In genomic region chr5:135349441-135349840, GRCh38 we compare ENCODE assay signal across 13 cellular contexts. TPM values are rescaled to one million over a fixed set of nuclear protein-coding genes. Genes with fewer than 3 reads are reported as not detected.
DNase-seq lines count a peak whose midpoint lies in the region; ATAC-seq and TF ChIP-seq lines count a peak whose summit lies in the region.
"Had no signal": no experiment of that assay in that cellular context is flagged by ENCODE, and none has a peak within 500 bp of the region (broad histone marks: within the 10 kb centered on the region; RNA-seq: fewer than 3 reads in every experiment).

No MANE protein-coding gene starts in this region.

- DNase-seq in activated T-cell treated with anti-CD3 and anti-CD28 coated beads, Interleukin-2, amount 50 U/mL, for 24 hours = no peak
- no peak for DNase-seq in activated T-cell treated with anti-CD3 and anti-CD28 coated beads, Interleukin-2, amount 50 U/mL, for 48 hours
- DNase-seq in mesenteric fat pad (ENCODE audit: low spot score) (peak; percentile 26), vagina (ENCODE audit: extremely low spot score in 2 of 2) (no peak)
- DNase-seq in activated effector memory CD4-positive, alpha-beta T cell treated with Interleukin-2 at 50 U/mL for 16 hours = no peak
- DNase-seq: CD8-positive, alpha-beta memory T cell; DMS53; H9 had no signal

- H3K27ac Mint-ChIP-seq in activated T-cell treated with anti-CD3 and anti-CD28 coated beads, Interleukin-2, amount 50 U/mL, for 24 hours = peak overlapping the region; percentile 59
- peak overlapping the region; percentile 43 for H3K27ac Mint-ChIP-seq in dendritic cell treated with granulocyte-macrophage colony-stimulating factor and Interleukin-4, amounts not matched to agents 40 ng/mL and 50 ng/mL, for 4 days
- H3K27ac Mint-ChIP-seq: GM23338 had no signal

- no peaks in the 10 kb centered on the region for H3K4me1 Mint-ChIP-seq in activated T-cell treated with anti-CD3 and anti-CD28 coated beads, Interleukin-2, amount 50 U/mL, for 24 hours (ENCODE audit: low read depth)
- peaks cover 29% of the 10 kb centered on the region for H3K4me1 Mint-ChIP-seq in dendritic cell treated with granulocyte-macrophage colony-stimulating factor and Interleukin-4, amounts not matched to agents 40 ng/mL and 50 ng/mL, for 4 days (ENCODE audit: low read depth)
- H3K4me1 Mint-ChIP-seq: GM23338, H9 had no signal

- intact Hi-C loops in dendritic cell treated with granulocyte-macrophage colony-stimulating factor and Interleukin-4, amounts not matched to agents 40 ng/mL and 50 ng/mL, for 4 days (cut with micrococcal nuclease) = no loop called here
- intact Hi-C loops in vagina (cut with DNase I) = no loop called here

- ATAC-seq in GM19035 (IDR thresholded peaks at IDR 0.05; ENCODE audit: unreplicated experiment) = no peak
- ATAC-seq: GM23338 had no signal

- TF ChIP-seq CTCF in vagina (IDR thresholded peaks at IDR 0.05) = no peak

- no peak overlapping the region for H3K4me3 Mint-ChIP-seq in activated T-cell treated with anti-CD3 and anti-CD28 coated beads, Interleukin-2, amount 50 U/mL, for 24 hours
- H3K4me3 Mint-ChIP-seq in dendritic cell treated with granulocyte-macrophage colony-stimulating factor and Interleukin-4, amounts not matched to agents 40 ng/mL and 50 ng/mL, for 4 days = no peak overlapping the region
- H3K4me3 Mint-ChIP-seq: CD8-positive, alpha-beta memory T cell; GM23338; H9 had no signal

- no peak for TF ChIP-seq POLR2A in vagina (IDR thresholded peaks at IDR 0.05)

- H3K4me3 ChIP-seq in subcutaneous abdominal adipose tissue (ENCODE audit: low read depth in 1 of 5, low read length in 5 of 5) (no peak overlapping the region), vagina (no peak overlapping the region)
- H3K4me3 ChIP-seq: GM23338 had no signal

- H3K9ac ChIP-seq in subcutaneous abdominal adipose tissue (ENCODE audit: low read length in 5 of 5) = peak overlapping the region in 2 of 5 donors; percentile 8 to 69

- H3K36me3 ChIP-seq in subcutaneous abdominal adipose tissue (ENCODE audit: control insufficient read depth in 5 of 5, insufficient read depth in 5 of 5, low read length in 5 of 5) (peaks cover 3 to 55% (median 38%) of the 10 kb centered on the region in 5 donors), vagina (peaks cover 0 to 22% of the 10 kb centered on the region in 2 donors)

- H3K9me3 ChIP-seq in subcutaneous abdominal adipose tissue (ENCODE audit: control insufficient read depth in 5 of 5, low read length in 5 of 5) (no peaks in the 10 kb centered on the region), vagina (no peaks in the 10 kb centered on the region)

- no peaks in the 10 kb centered on the region for H3K27me3 ChIP-seq in subcutaneous abdominal adipose tissue (ENCODE audit: control insufficient read depth in 5 of 5, insufficient read depth in 4 of 5, low read length in 5 of 5)
- no peaks in the 10 kb centered on the region for H3K27me3 ChIP-seq in vagina

- H3K9me3 Mint-ChIP-seq in activated T-cell treated with anti-CD3 and anti-CD28 coated beads, Interleukin-2, amount 50 U/mL, for 24 hours = no peaks in the 10 kb centered on the region
- no peaks in the 10 kb centered on the region for H3K9me3 Mint-ChIP-seq in dendritic cell treated with granulocyte-macrophage colony-stimulating factor and Interleukin-4, amounts not matched to agents 40 ng/mL and 50 ng/mL, for 4 days
- H3K9me3 Mint-ChIP-seq: CD8-positive, alpha-beta memory T cell; GM23338; H9 had no signal

- peaks cover 91% of the 10 kb centered on the region for H3K36me3 Mint-ChIP-seq in activated T-cell treated with anti-CD3 and anti-CD28 coated beads, Interleukin-2, amount 50 U/mL, for 24 hours (ENCODE audit: low read depth)
- peaks cover 98% of the 10 kb centered on the region for H3K36me3 Mint-ChIP-seq in dendritic cell treated with granulocyte-macrophage colony-stimulating factor and Interleukin-4, amounts not matched to agents 40 ng/mL and 50 ng/mL, for 4 days (ENCODE audit: low read depth)

- H3K27me3 Mint-ChIP-seq in activated T-cell treated with anti-CD3 and anti-CD28 coated beads, Interleukin-2, amount 50 U/mL, for 24 hours = no peaks in the 10 kb centered on the region
- no peaks in the 10 kb centered on the region for H3K27me3 Mint-ChIP-seq in dendritic cell treated with granulocyte-macrophage colony-stimulating factor and Interleukin-4, amounts not matched to agents 40 ng/mL and 50 ng/mL, for 4 days
- H3K27me3 Mint-ChIP-seq: CD8-positive, alpha-beta memory T cell had no signal

- peak overlapping the region; percentile 38 for H3K27ac ChIP-seq in subcutaneous abdominal adipose tissue (ENCODE audit: low read depth, low read length)
- H3K27ac ChIP-seq in vagina = no peak overlapping the region
- H3K27ac ChIP-seq: 22Rv1 had no signal

- H3K4me1 ChIP-seq in subcutaneous abdominal adipose tissue (ENCODE audit: control insufficient read depth in 5 of 5, insufficient read depth in 5 of 5, low read length in 5 of 5) = peaks cover 6 to 33% (median 28%) of the 10 kb centered on the region in 5 donors
- peaks cover 10% of the 10 kb centered on the region for H3K4me1 ChIP-seq in vagina

RNA-seq across cellular contexts. Expression of gene MACROH2A1, which starts 49.6 kb away (rescaled TPM):
- total RNA-seq in mesenteric fat pad (170 TPM), vagina (190 TPM)
